Comparison of ENCODE assay signal across 29 cellular contexts in genomic region chr6:29814379-29815117, GRCh38. TPM values are rescaled to one million over a fixed set of nuclear protein-coding genes. Genes with fewer than 3 reads are reported as not detected.
"Had no signal": no experiment of that assay in that cellular context is flagged by ENCODE, and none has a peak within 500 bp of the region (broad histone marks: within the 10 kb centered on the region; RNA-seq: fewer than 3 reads in every experiment).

No MANE protein-coding gene starts in this region.

- H3K4me3 Mint-ChIP-seq: naive thymus-derived CD4-positive, alpha-beta T cell; nephron progenitor cell had no signal

- H3K9me3 Mint-ChIP-seq: nephron progenitor cell had no signal

- FAIRE-seq: frontal cortex had no signal

- H3K36me3 ChIP-seq: heart left ventricle, neutrophil, spleen, stomach, thoracic aorta, transverse colon had no signal

- H3K27ac ChIP-seq: coronary artery, heart left ventricle, neutrophil, parathyroid adenoma, psoas muscle, spleen, stomach, thoracic aorta, transverse colon had no signal

- DNase-seq: effector CD8-positive, alpha-beta T cell; heart left ventricle; hippocampal formation; left colon; left ventricle myocardium superior; naive thymus-derived CD4-positive, alpha-beta T cell; nephron progenitor cell; psoas muscle; retina; spleen; stimulated activated CD4-positive, alpha-beta T cell treated with anti-CD3 and anti-CD28 coated beads, Interleukin-15, amount 100 ng/mL, for 24 hours; stimulated activated CD4-positive, alpha-beta T cell treated with anti-CD3 and anti-CD28 coated beads, Interleukin-2, amount 100 ng/mL, for 24 hours; stimulated activated naive CD4-positive, alpha-beta T cell; stomach; substantia nigra; transverse colon had no signal

- H3K4me1 ChIP-seq: heart left ventricle, parathyroid adenoma, psoas muscle, spleen, stomach, transverse colon had no signal

- H3K9ac ChIP-seq: parathyroid adenoma had no signal

- H3K4me1 Mint-ChIP-seq: nephron progenitor cell had no signal

- H3K36me3 Mint-ChIP-seq: naive thymus-derived CD4-positive, alpha-beta T cell had no signal

- H3K27me3 ChIP-seq: transverse colon had no signal

- H3K79me2 ChIP-seq: parathyroid adenoma had no signal

- H3K4me3 ChIP-seq: coronary artery, heart left ventricle, psoas muscle, spleen, stomach, thoracic aorta, transverse colon had no signal

- ATAC-seq: heart left ventricle, left colon, left ventricle myocardium superior, psoas muscle, sciatic nerve had no signal

- H2AFZ ChIP-seq: parathyroid adenoma had no signal

- H3K9me3 ChIP-seq: heart left ventricle, neutrophil, psoas muscle, spleen, stomach, thoracic aorta, transverse colon had no signal

- H3K27ac Mint-ChIP-seq: naive thymus-derived CD4-positive, alpha-beta T cell; nephron progenitor cell had no signal

RNA-seq across cellular contexts. Expression of gene HLA-G, which starts 13.1 kb away (rescaled TPM):
- total RNA-seq: dermis microvascular lymphatic vessel endothelial cell, fibroblast of lung, frontal cortex, glomerular endothelial cell, left ventricle myocardium superior, lung microvascular endothelial cell, mesenteric fat pad, skeletal muscle tissue, stomach, transverse colon, urinary bladder had no signal
- polyA plus RNA-seq: psoas muscle, urinary bladder had no signal
